In genomic region chr17:29116652-29117439, GRCh38 we compare ENCODE assay signal across 9 cellular contexts.
A peak's percentile ranks its signal among the peaks of the same experiment; 100 is the strongest.
DNase-seq lines count a peak whose midpoint lies in the region; ATAC-seq, FAIRE-seq and TF ChIP-seq lines count a peak whose summit lies in the region.
"Had no signal": no experiment of that assay in that cellular context is flagged by ENCODE, and none has a peak within 500 bp of the region (broad histone marks: within the 10 kb centered on the region; RNA-seq: fewer than 3 reads in every experiment).

No MANE protein-coding gene starts in this region.

- H4K8ac ChIP-seq in trophoblast cell (ENCODE audit: low read depth, low read length): no peak overlapping the region

- H3K9ac ChIP-seq in trophoblast cell (ENCODE audit: low read length): no peak overlapping the region

- no peak overlapping the region for H2BK5ac ChIP-seq in trophoblast cell (ENCODE audit: low read depth, low read length, poor library complexity)

- no peak overlapping the region for H4K91ac ChIP-seq in trophoblast cell (ENCODE audit: low read depth, low read length)

- H3K36me3 Mint-ChIP-seq in activated naive CD4-positive, alpha-beta T cell treated with anti-CD3 and anti-CD28 coated beads, Interleukin-2, amount 10 ng/mL, durations not matched to agents 7 days and 5 days: peaks cover 20% of the 10 kb centered on the region

- DNase-seq in DMS 273 treated with DMSO at 0.1 percent for 48 hours (lab: John Stamatoyannopoulos, UW) (peak; percentile 8), Kasumi-1 (lab: John Stamatoyannopoulos, UW) (peak; percentile 78 to 79), head of caudate nucleus (peak; percentile 56 to 95 (median 88)), trophoblast cell (peak; percentile 56 to 82), urothelium cell line (ENCODE audit: low spot score) (peak; percentile 74)
- DNase-seq in activated naive CD4-positive, alpha-beta T cell treated with anti-CD3 and anti-CD28 coated beads, Interleukin-2, amount 10 ng/mL, durations not matched to agents 7 days and 5 days: peak; percentile 84

- no peak overlapping the region for H3K14ac ChIP-seq in trophoblast cell (ENCODE audit: low read length)

- H2AFZ ChIP-seq in trophoblast cell (ENCODE audit: insufficient read depth, low read length, poor library complexity): no peak overlapping the region

- no CpG with 5 or more reads among the region's 25 CpGs for WGBS in trophoblast cell (ENCODE audit: extremely low coverage, insufficient coverage, insufficient read length)

- no peaks in the 10 kb centered on the region for H3K9me3 Mint-ChIP-seq in activated naive CD4-positive, alpha-beta T cell treated with anti-CD3 and anti-CD28 coated beads, Interleukin-2, amount 10 ng/mL, durations not matched to agents 7 days and 5 days

- H3K79me1 ChIP-seq in trophoblast cell (ENCODE audit: low read length): no peaks in the 10 kb centered on the region

- H2AK5ac ChIP-seq in trophoblast cell (ENCODE audit: low read length): no peak overlapping the region

- H3K4ac ChIP-seq in trophoblast cell (ENCODE audit: low read depth, low read length): no peak overlapping the region

- H3K27ac Mint-ChIP-seq in activated naive CD4-positive, alpha-beta T cell treated with anti-CD3 and anti-CD28 coated beads, Interleukin-2, amount 10 ng/mL, durations not matched to agents 7 days and 5 days: no peak overlapping the region

- H3K4me3 Mint-ChIP-seq in activated naive CD4-positive, alpha-beta T cell treated with anti-CD3 and anti-CD28 coated beads, Interleukin-2, amount 10 ng/mL, durations not matched to agents 7 days and 5 days: no peak overlapping the region

- H3K36me3 ChIP-seq in trophoblast cell (ENCODE audit: control insufficient read depth in 1 of 2, insufficient read depth in 2 of 2, low read length in 2 of 2): peaks cover 41 to 46% of the 10 kb centered on the region in 2 experiments

- H3K4me1 Mint-ChIP-seq in activated naive CD4-positive, alpha-beta T cell treated with anti-CD3 and anti-CD28 coated beads, Interleukin-2, amount 10 ng/mL, durations not matched to agents 7 days and 5 days: peaks cover 7% of the 10 kb centered on the region

- no peak overlapping the region for H3K4me2 ChIP-seq in trophoblast cell (ENCODE audit: low read length)

- intact Hi-C loops in head of caudate nucleus (cut with DNase I): no loop called here

- H4K12ac ChIP-seq in trophoblast cell (ENCODE audit: low read depth, low read length): no peak overlapping the region

- H3K4me3 ChIP-seq in trophoblast cell (ENCODE audit: low read depth, low read length): no peak overlapping the region

- H3K27me3 ChIP-seq in trophoblast cell (ENCODE audit: insufficient read depth, low read length): no peaks in the 10 kb centered on the region

- CTCF ChIA-PET in activated naive CD4-positive, alpha-beta T cell treated with anti-CD3 and anti-CD28 coated beads, Interleukin-2, amount 10 ng/mL, durations not matched to agents 7 days and 5 days (lab: Charles Lee): interaction anchor here (0.6 to 25.0 kb wide), 49 partner anchors 9 to 1061 kb away, joined by 3 to 482 read pairs (median 4); partner anchors contain the start of genes MYO18A, PHF12 and TLCD1

- ATAC-seq in SK-N-SH treated with all-trans-retinoic acid at 6 μM for 48 hours (peak; percentile 75), GM18505 (IDR thresholded peaks at IDR 0.05; ENCODE audit: unreplicated experiment) (no peak)

- H3K9me3 ChIP-seq in trophoblast cell (ENCODE audit: insufficient read depth, low read depth, low read length): no peaks in the 10 kb centered on the region

- H2BK120ac ChIP-seq in trophoblast cell (ENCODE audit: insufficient read depth, low read length, poor library complexity): no peak overlapping the region

- no peak for TF ChIP-seq POLR2A in GM18505 (IDR thresholded peaks at IDR 0.05; ENCODE audit: borderline replicate concordance, extremely low read depth, insufficient read depth, insufficient read length)

- no peaks in the 10 kb centered on the region for H3K4me1 ChIP-seq in trophoblast cell (ENCODE audit: control insufficient read depth in 1 of 2, insufficient read depth in 2 of 2, low read length in 2 of 2)

- H3K27me3 Mint-ChIP-seq in activated naive CD4-positive, alpha-beta T cell treated with anti-CD3 and anti-CD28 coated beads, Interleukin-2, amount 10 ng/mL, durations not matched to agents 7 days and 5 days: no peaks in the 10 kb centered on the region

- peak; percentile 95 for FAIRE-seq in urothelium cell line (lab: Jason Lieb, UNC)
- FAIRE-seq: TTC549 had no signal

- H3K23ac ChIP-seq in trophoblast cell (ENCODE audit: low read length): no peak overlapping the region

- no peak overlapping the region for H2BK12ac ChIP-seq in trophoblast cell (ENCODE audit: low read length)

- no peak overlapping the region for H3K27ac ChIP-seq in trophoblast cell (ENCODE audit: low read depth, low read length)

- no peak overlapping the region for H3K18ac ChIP-seq in trophoblast cell (ENCODE audit: low read length)

- H3K79me2 ChIP-seq in trophoblast cell (ENCODE audit: control insufficient read depth, insufficient read depth, low read length, poor library complexity): no peaks in the 10 kb centered on the region

TF ChIP-seq in SK-N-SH treated with all-trans-retinoic acid at 6 μM for 48 hours, 23 proteins besides CTCF, POLR2A, EP300 and RAD21:
- TF ChIP-seq SNAI2 (CRISPR knock-in tag; IDR thresholded peaks at IDR 0.05) (no peak), ESRRG (CRISPR knock-in tag; IDR thresholded peaks at IDR 0.05) (no peak), CSDC2 (CRISPR knock-in tag; IDR thresholded peaks at IDR 0.05) (no peak), OSR1 (CRISPR knock-in tag; IDR thresholded peaks at IDR 0.05) (no peak), BACH2 (CRISPR knock-in tag; IDR thresholded peaks at IDR 0.05; ENCODE audit: borderline replicate concordance) (no peak), TSHZ2 (CRISPR knock-in tag; IDR thresholded peaks at IDR 0.05) (no peak), PPARA (CRISPR knock-in tag; IDR thresholded peaks at IDR 0.05; ENCODE audit: borderline replicate concordance) (no peak), GLIS3 (CRISPR knock-in tag; IDR thresholded peaks at IDR 0.05) (no peak), RARB (CRISPR knock-in tag; IDR thresholded peaks at IDR 0.05) (no peak), ISL1 (CRISPR knock-in tag; IDR thresholded peaks at IDR 0.05) (no peak), TOX (CRISPR knock-in tag; IDR thresholded peaks at IDR 0.05; ENCODE audit: borderline replicate concordance) (no peak), ZFP30 (CRISPR knock-in tag; IDR thresholded peaks at IDR 0.05) (no peak), TCF4 (CRISPR knock-in tag; IDR thresholded peaks at IDR 0.05; ENCODE audit: borderline replicate concordance) (no peak), ZNF565 (CRISPR knock-in tag; conservative IDR thresholded peaks at IDR 0.05; ENCODE audit: low read depth) (no peak), ZNF8 (CRISPR knock-in tag; IDR thresholded peaks at IDR 0.05) (no peak), ZC3H10 (CRISPR knock-in tag; IDR thresholded peaks at IDR 0.05) (no peak)
- TF ChIP-seq, protein P1, sequence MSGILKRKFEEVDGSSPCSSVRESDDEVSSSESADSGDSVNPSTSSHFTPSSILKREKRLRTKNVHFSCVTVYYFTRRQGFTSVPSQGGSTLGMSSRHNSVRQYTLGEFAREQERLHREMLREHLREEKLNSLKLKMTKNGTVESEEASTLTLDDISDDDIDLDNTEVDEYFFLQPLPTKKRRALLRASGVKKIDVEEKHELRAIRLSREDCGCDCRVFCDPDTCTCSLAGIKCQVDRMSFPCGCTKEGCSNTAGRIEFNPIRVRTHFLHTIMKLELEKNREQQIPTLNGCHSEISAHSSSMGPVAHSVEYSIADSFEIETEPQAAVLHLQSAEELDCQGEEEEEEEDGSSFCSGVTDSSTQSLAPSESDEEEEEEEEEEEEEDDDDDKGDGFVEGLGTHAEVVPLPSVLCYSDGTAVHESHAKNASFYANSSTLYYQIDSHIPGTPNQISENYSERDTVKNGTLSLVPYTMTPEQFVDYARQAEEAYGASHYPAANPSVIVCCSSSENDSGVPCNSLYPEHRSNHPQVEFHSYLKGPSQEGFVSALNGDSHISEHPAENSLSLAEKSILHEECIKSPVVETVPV (CRISPR knock-in tag; IDR thresholded peaks at IDR 0.05): no peak
- TF ChIP-seq, protein P2, sequence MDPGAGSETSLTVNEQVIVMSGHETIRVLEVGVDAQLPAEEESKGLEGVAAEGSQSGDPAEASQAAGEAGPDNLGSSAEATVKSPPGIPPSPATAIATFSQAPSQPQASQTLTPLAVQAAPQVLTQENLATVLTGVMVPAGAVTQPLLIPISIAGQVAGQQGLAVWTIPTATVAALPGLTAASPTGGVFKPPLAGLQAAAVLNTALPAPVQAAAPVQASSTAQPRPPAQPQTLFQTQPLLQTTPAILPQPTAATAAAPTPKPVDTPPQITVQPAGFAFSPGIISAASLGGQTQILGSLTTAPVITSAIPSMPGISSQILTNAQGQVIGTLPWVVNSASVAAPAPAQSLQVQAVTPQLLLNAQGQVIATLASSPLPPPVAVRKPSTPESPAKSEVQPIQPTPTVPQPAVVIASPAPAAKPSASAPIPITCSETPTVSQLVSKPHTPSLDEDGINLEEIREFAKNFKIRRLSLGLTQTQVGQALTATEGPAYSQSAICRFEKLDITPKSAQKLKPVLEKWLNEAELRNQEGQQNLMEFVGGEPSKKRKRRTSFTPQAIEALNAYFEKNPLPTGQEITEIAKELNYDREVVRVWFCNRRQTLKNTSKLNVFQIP (CRISPR knock-in tag; IDR thresholded peaks at IDR 0.05; ENCODE audit: borderline replicate concordance, low read depth): no peak

Comparison
In these comparisons a context has a peak if more than half of its experiments do, and no peak if none do; other contexts are left out.
1. DNase-seq: peak in every context shown above with its lines; median percentile 88 in head of caudate nucleus; 84 in activated naive CD4-positive, alpha-beta T cell treated with anti-CD3 and anti-CD28 coated beads, Interleukin-2, amount 10 ng/mL, durations not matched to agents 7 days and 5 days; 78 in Kasumi-1; 74 in urothelium cell line; 69 in trophoblast cell; 8 in DMS 273 treated with DMSO at 0.1 percent for 48 hours.